8 cellular contexts compared by ENCODE assay signal in the genomic region with DNA sequence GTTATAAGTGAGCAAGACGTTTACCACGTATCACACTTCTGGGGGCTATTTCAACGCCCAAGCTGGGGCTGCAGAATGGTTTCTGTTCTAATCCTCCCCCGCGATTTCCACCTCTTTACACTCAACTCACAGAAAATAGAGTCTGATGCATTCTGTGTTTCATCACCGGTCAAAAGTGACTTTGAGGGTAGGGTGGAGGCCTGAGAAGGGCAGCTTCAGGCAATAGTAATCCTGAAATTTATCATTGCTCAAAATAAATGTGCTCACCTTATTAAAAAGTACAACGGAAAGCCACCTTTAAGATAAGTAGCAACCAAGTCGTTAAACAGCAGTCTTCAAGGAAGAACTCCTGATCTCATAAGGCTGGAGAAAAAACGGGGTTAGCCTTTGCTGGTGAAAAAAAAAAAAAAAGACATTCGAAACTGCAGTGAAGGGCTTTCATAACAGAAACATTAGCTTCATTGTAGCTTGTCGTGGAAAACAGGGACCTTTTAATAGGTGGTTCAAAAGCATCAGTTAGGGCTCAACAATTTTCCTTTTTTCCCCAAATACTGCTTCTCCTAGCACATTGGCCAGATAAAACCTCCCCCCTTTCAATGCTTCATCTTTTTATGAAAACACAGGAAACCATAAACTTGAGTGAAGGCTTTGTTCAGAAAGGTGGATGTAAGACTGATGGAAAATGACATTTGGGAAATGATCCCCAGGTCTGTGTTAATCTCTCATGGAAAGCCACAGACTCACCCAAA.
DNase-seq lines count a peak whose midpoint lies in the region; ATAC-seq and TF ChIP-seq lines count a peak whose summit lies in the region.

No MANE protein-coding gene starts in this region.

- DNase-seq in GM12864 (ENCODE audit: low read depth) (no peak), LHCN-M2 (ENCODE audit: low read depth) (peak; percentile 45), NCI-H128 (lab: John Stamatoyannopoulos, UW; ENCODE audit: unreplicated experiment) (no peak), NCI-H2107 (lab: John Stamatoyannopoulos, UW) (no peak), NCI-H1436 treated with DMSO at 0.1 percent for 48 hours (lab: John Stamatoyannopoulos, UW) (no peak)
- peak; percentile 55 to 65 for DNase-seq in activated naive CD4-positive, alpha-beta T cell treated with anti-CD3 and anti-CD28 coated beads, Interleukin-2, amount 50 U/mL, for 72 hours (ENCODE audit: low spot score in 2 of 2)
- DNase-seq in stimulated activated CD4-positive, alpha-beta T cell treated with anti-CD3 and anti-CD28 coated beads, Interleukin-2, amount 100 ng/mL, for 24 hours: peak; percentile 59 to 60

- H3K36me3 Mint-ChIP-seq in activated naive CD4-positive, alpha-beta T cell treated with anti-CD3 and anti-CD28 coated beads, Interleukin-2, amount 50 U/mL, for 72 hours: peaks cover 18 to 21% of the 10 kb centered on the region in 2 donors

- H3K9me3 ChIP-seq in iPS-18c (ENCODE audit: control insufficient read depth, insufficient read depth, low read length): no peaks in the 10 kb centered on the region

- H3K4me3 ChIP-seq in GM12864 (ENCODE audit: low read depth, low read length) (peak overlapping the region; percentile 80), iPS-18c (ENCODE audit: insufficient read depth, low read depth, low read length) (peak overlapping the region; percentile 78)

- TF ChIP-seq CTCF in GM12864 (IDR thresholded peaks at IDR 0.05; ENCODE audit: low read depth, low read length, missing control alignments): no peak

- peak; percentile 63 to 67 for ATAC-seq in activated naive CD4-positive, alpha-beta T cell treated with anti-CD3 and anti-CD28 coated beads, Interleukin-2, amount 50 U/mL, for 72 hours

- H3K27ac Mint-ChIP-seq in activated naive CD4-positive, alpha-beta T cell treated with anti-CD3 and anti-CD28 coated beads, Interleukin-2, amount 50 U/mL, for 72 hours: peak overlapping the region; percentile 94 to 97

- no peaks in the 10 kb centered on the region for H3K9me3 Mint-ChIP-seq in activated naive CD4-positive, alpha-beta T cell treated with anti-CD3 and anti-CD28 coated beads, Interleukin-2, amount 50 U/mL, for 72 hours

Comparison
In these comparisons a context has a peak if more than half of its experiments do, and no peak if none do; other contexts are left out.
1. DNase-seq: peak in LHCN-M2 (single experiment), activated naive CD4-positive, alpha-beta T cell treated with anti-CD3 and anti-CD28 coated beads, Interleukin-2, amount 50 U/mL, for 72 hours (2 of 2) and stimulated activated CD4-positive, alpha-beta T cell treated with anti-CD3 and anti-CD28 coated beads, Interleukin-2, amount 100 ng/mL, for 24 hours (2 of 2); none in GM12864 (single experiment), NCI-H128 (single experiment), NCI-H2107 (single experiment) and NCI-H1436 treated with DMSO at 0.1 percent for 48 hours (single experiment).